In genomic region chr16:11234884-11235702, GRCh38 we compare ENCODE assay signal across 1 cellular context.
TF ChIP-seq lines count a peak whose summit lies in the region.

No MANE protein-coding gene starts in this region.

TF ChIP-seq in GM12878, 131 proteins besides CTCF, POLR2A, EP300 and RAD21:
- TF ChIP-seq EGR1 (IDR thresholded peaks at IDR 0.05; ENCODE audit: borderline replicate concordance in 1 of 2, low read depth in 2 of 2, low read length in 2 of 2) (no peak), ZBTB33 (IDR thresholded peaks at IDR 0.05) (0 out of 2 replicates have a peak, but pooled peaks have one; percentile 5), ZNF217 (IDR thresholded peaks at IDR 0.05) (peak; percentile 17; the same call in 1 of the 2 replicates)
